In the genomic region with DNA sequence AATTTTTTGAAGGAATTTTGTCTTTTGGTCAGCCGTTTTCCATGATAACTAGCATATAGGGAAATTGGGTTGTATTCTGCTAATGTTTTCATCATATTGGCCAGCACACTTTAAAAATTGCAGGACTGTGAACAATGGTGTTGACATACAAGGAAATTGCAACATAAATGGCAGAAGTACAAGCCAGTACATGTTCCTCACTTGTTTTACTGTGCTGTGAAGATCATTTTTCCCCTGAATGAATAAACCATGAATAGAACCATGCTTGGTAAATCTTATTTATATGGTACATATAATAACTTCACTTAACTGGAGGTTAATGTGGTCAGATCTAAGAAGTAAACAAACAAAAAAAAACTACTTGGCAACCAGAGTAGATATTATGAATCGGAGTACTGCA, we compare ENCODE assay signal across 1 cellular context.
TF ChIP-seq lines count a peak whose summit lies in the region.

No MANE protein-coding gene starts in this region.

TF ChIP-seq in HEK293, 187 proteins besides CTCF, POLR2A, EP300 and RAD21 (continued from another document):
- TF ChIP-seq, protein P1, sequence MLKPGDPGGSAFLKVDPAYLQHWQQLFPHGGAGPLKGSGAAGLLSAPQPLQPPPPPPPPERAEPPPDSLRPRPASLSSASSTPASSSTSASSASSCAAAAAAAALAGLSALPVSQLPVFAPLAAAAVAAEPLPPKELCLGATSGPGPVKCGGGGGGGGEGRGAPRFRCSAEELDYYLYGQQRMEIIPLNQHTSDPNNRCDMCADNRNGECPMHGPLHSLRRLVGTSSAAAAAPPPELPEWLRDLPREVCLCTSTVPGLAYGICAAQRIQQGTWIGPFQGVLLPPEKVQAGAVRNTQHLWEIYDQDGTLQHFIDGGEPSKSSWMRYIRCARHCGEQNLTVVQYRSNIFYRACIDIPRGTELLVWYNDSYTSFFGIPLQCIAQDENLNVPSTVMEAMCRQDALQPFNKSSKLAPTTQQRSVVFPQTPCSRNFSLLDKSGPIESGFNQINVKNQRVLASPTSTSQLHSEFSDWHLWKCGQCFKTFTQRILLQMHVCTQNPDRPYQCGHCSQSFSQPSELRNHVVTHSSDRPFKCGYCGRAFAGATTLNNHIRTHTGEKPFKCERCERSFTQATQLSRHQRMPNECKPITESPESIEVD (tag by site-specific recombination; IDR thresholded peaks at IDR 0.05), result peak; percentile 67
- no peak for TF ChIP-seq ZNF707 (tag by site-specific recombination; IDR thresholded peaks at IDR 0.05)
- TF ChIP-seq ZNF664 (tag by site-specific recombination; IDR thresholded peaks at IDR 0.05), result peak; percentile 64; the same call in 1 of the 2 replicates
- no peak for TF ChIP-seq ZNF660 (tag by site-specific recombination; IDR thresholded peaks at IDR 0.05)
- TF ChIP-seq KLF10 (tag by site-specific recombination; IDR thresholded peaks at IDR 0.05), result no peak
- no peak for TF ChIP-seq ZNF596 (tag by site-specific recombination; IDR thresholded peaks at IDR 0.05)
- TF ChIP-seq, protein P2, sequence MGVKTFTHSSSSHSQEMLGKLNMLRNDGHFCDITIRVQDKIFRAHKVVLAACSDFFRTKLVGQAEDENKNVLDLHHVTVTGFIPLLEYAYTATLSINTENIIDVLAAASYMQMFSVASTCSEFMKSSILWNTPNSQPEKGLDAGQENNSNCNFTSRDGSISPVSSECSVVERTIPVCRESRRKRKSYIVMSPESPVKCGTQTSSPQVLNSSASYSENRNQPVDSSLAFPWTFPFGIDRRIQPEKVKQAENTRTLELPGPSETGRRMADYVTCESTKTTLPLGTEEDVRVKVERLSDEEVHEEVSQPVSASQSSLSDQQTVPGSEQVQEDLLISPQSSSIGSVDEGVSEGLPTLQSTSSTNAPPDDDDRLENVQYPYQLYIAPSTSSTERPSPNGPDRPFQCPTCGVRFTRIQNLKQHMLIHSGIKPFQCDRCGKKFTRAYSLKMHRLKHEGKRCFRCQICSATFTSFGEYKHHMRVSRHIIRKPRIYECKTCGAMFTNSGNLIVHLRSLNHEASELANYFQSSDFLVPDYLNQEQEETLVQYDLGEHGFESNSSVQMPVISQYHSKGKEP (tag by site-specific recombination; IDR thresholded peaks at IDR 0.05), result peak; percentile 93
- no peak for TF ChIP-seq ZNF792 (tag by site-specific recombination; IDR thresholded peaks at IDR 0.05)
TF ChIP-seq in HEK293: peak in this region for 5.
